Comparison of ENCODE assay signal across 12 cellular contexts in genomic region chr17:59751955-59752413, GRCh38. TPM values are rescaled to one million over a fixed set of nuclear protein-coding genes. Genes with fewer than 3 reads are reported as not detected.
DNase-seq lines count a peak whose midpoint lies in the region; ATAC-seq lines count a peak whose summit lies in the region.
"Had no signal": no experiment of that assay in that cellular context is flagged by ENCODE, and none has a peak within 500 bp of the region (broad histone marks: within the 10 kb centered on the region; RNA-seq: fewer than 3 reads in every experiment).

No MANE protein-coding gene starts in this region.

- H3K4me1 Mint-ChIP-seq in activated naive CD4-positive, alpha-beta T cell treated with anti-CD3 and anti-CD28 coated beads, Interleukin-2, amount 10 ng/mL, durations not matched to agents 7 days and 5 days, result peaks cover 62% of the 10 kb centered on the region
- H3K4me1 Mint-ChIP-seq in stimulated activated effector memory CD8-positive, alpha-beta T cell treated with anti-CD3 and anti-CD28 coated beads, Interleukin-12 subunit alpha, Interleukin-12 subunit beta, amount 100 ng/mL, for 72 hours, result peaks cover 50% of the 10 kb centered on the region

- H3K9me3 ChIP-seq in MG63, result no peaks in the 10 kb centered on the region
- H3K9me3 ChIP-seq: BE2C, SJCRH30 had no signal

- no peaks in the 10 kb centered on the region for H3K27me3 ChIP-seq in MG63
- H3K27me3 ChIP-seq: BE2C, SJCRH30 had no signal

- peak; percentile 35 for DNase-seq in activated naive CD4-positive, alpha-beta T cell treated with Interleukin-2 at 50 U/mL for 16 hours
- DNase-seq in activated naive CD4-positive, alpha-beta T cell (lab: John Stamatoyannopoulos, UW), result no peak
- DNase-seq in activated naive CD4-positive, alpha-beta T cell treated with anti-CD3 and anti-CD28 coated beads, Interleukin-2, amount 10 ng/mL, durations not matched to agents 7 days and 5 days, result no peak
- DNase-seq in stimulated activated effector memory CD8-positive, alpha-beta T cell treated with anti-CD3 and anti-CD28 coated beads, Interleukin-12 subunit alpha, Interleukin-12 subunit beta, amount 100 ng/mL, for 72 hours (ENCODE audit: low spot score in 2 of 2), result peak in 1 of 2 donors; percentile 79
- DNase-seq in effector CD4-positive, alpha-beta T cell, result no peak
- no peak for DNase-seq in NK-92 (lab: John Stamatoyannopoulos, UW; ENCODE audit: unreplicated experiment)
- no peak for DNase-seq in MG63
- DNase-seq: BE2C, NCI-H446, SJCRH30 had no signal

- ATAC-seq in HG03439 (IDR thresholded peaks at IDR 0.05; ENCODE audit: unreplicated experiment), result peak; percentile 46
- peak; percentile 89 for ATAC-seq in stimulated activated effector memory CD8-positive, alpha-beta T cell treated with anti-CD3 and anti-CD28 coated beads, Interleukin-12 subunit alpha, Interleukin-12 subunit beta, amount 100 ng/mL, for 72 hours

- CTCF ChIA-PET in activated naive CD4-positive, alpha-beta T cell treated with anti-CD3 and anti-CD28 coated beads, Interleukin-2, amount 10 ng/mL, durations not matched to agents 7 days and 5 days (lab: Charles Lee), result interaction anchor here (0.8 to 5.6 kb wide), 16 partner anchors 19 to 436 kb away, joined by 3 to 81 read pairs (median 4); partner anchors contain the start of genes RPS6KB1 and TUBD1

- no peaks in the 10 kb centered on the region for H3K9me3 Mint-ChIP-seq in activated naive CD4-positive, alpha-beta T cell treated with anti-CD3 and anti-CD28 coated beads, Interleukin-2, amount 10 ng/mL, durations not matched to agents 7 days and 5 days
- H3K9me3 Mint-ChIP-seq in stimulated activated effector memory CD8-positive, alpha-beta T cell treated with anti-CD3 and anti-CD28 coated beads, Interleukin-12 subunit alpha, Interleukin-12 subunit beta, amount 100 ng/mL, for 72 hours, result no peaks in the 10 kb centered on the region
- H3K9me3 Mint-ChIP-seq: type B pancreatic cell had no signal

- H3K27ac Mint-ChIP-seq in activated naive CD4-positive, alpha-beta T cell treated with anti-CD3 and anti-CD28 coated beads, Interleukin-2, amount 10 ng/mL, durations not matched to agents 7 days and 5 days, result peak overlapping the region; percentile 89
- peak overlapping the region; percentile 97 for H3K27ac Mint-ChIP-seq in stimulated activated effector memory CD8-positive, alpha-beta T cell treated with anti-CD3 and anti-CD28 coated beads, Interleukin-12 subunit alpha, Interleukin-12 subunit beta, amount 100 ng/mL, for 72 hours
- H3K27ac Mint-ChIP-seq: type B pancreatic cell had no signal

- H3K36me3 Mint-ChIP-seq in activated naive CD4-positive, alpha-beta T cell treated with anti-CD3 and anti-CD28 coated beads, Interleukin-2, amount 10 ng/mL, durations not matched to agents 7 days and 5 days, result peaks cover 13% of the 10 kb centered on the region
- H3K36me3 Mint-ChIP-seq in stimulated activated effector memory CD8-positive, alpha-beta T cell treated with anti-CD3 and anti-CD28 coated beads, Interleukin-12 subunit alpha, Interleukin-12 subunit beta, amount 100 ng/mL, for 72 hours, result peaks cover 55% of the 10 kb centered on the region

- H3K4me3 Mint-ChIP-seq in activated naive CD4-positive, alpha-beta T cell treated with anti-CD3 and anti-CD28 coated beads, Interleukin-2, amount 10 ng/mL, durations not matched to agents 7 days and 5 days, result peak overlapping the region; percentile 32
- peak overlapping the region; percentile 72 for H3K4me3 Mint-ChIP-seq in stimulated activated effector memory CD8-positive, alpha-beta T cell treated with anti-CD3 and anti-CD28 coated beads, Interleukin-12 subunit alpha, Interleukin-12 subunit beta, amount 100 ng/mL, for 72 hours
- H3K4me3 Mint-ChIP-seq: type B pancreatic cell had no signal

- H3K36me3 ChIP-seq in MG63, result peaks cover 16% of the 10 kb centered on the region
- H3K36me3 ChIP-seq: SJCRH30 had no signal

- no peak overlapping the region for H3K4me3 ChIP-seq in MG63
- H3K4me3 ChIP-seq: SJCRH30 had no signal

- no peaks in the 10 kb centered on the region for H3K27me3 Mint-ChIP-seq in activated naive CD4-positive, alpha-beta T cell treated with anti-CD3 and anti-CD28 coated beads, Interleukin-2, amount 10 ng/mL, durations not matched to agents 7 days and 5 days
- H3K27me3 Mint-ChIP-seq: type B pancreatic cell had no signal

RNA-seq across cellular contexts. Expression of gene VMP1, which starts 44.5 kb away (rescaled TPM):
- 161 and 190 TPM in 2 replicates for total RNA-seq in MG63 (2014; rRNA removed; shearing (Covaris generic); ENCODE audit: low replicate concordance)

RNA-seq across cellular contexts. Expression of gene PTRH2, which starts 44.8 kb away (rescaled TPM):
- 38.1 and 40.6 TPM in 2 replicates for total RNA-seq in MG63 (2014; rRNA removed; shearing (Covaris generic); ENCODE audit: low replicate concordance)
